8 cellular contexts compared by ENCODE assay signal in the genomic region with DNA sequence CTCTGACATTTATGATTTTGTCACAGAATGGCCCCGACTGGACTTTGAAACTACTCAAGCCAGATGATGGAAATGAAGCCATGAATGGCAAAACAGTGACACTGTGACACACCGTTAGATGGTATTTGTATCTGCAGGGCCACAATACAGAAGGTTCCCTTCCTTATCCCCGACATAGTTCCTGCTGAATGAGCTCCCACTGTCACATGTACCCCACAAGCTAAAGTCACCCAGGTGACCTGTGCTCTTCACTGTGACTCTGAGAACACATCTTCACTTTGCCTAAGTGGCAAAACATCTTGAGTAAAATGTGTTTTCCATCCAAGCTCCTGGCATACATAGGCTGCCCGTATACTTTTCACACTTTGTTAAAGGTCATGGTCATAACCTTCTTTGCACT.
"Had no signal": no experiment of that assay in that cellular context is flagged by ENCODE, and none has a peak within 500 bp of the region (broad histone marks: within the 10 kb centered on the region; RNA-seq: fewer than 3 reads in every experiment).

No MANE protein-coding gene starts in this region.

- H3K27ac ChIP-seq: GM23248 had no signal

- H3K36me3 ChIP-seq: HAP-1 had no signal

- H3K9me3 Mint-ChIP-seq: GM23338, H9, HFFc6 had no signal

- H3K4me1 Mint-ChIP-seq: GM23338, H9 had no signal

- H3K4me3 ChIP-seq: GM23248, GM23338, HAP-1 had no signal

- DNase-seq: GM23248, GOT3, H7, H9, HCEC 1CT, HFFc6 had no signal

- H3K4me1 ChIP-seq: HAP-1 had no signal

- H3K9me3 ChIP-seq: HAP-1 had no signal

- H3K27ac Mint-ChIP-seq: GM23338, H9, HFFc6 had no signal

- H3K4me3 Mint-ChIP-seq: GM23338, H9, HFFc6 had no signal
